ENCODE assay signal across 8 cellular contexts in the genomic region with DNA sequence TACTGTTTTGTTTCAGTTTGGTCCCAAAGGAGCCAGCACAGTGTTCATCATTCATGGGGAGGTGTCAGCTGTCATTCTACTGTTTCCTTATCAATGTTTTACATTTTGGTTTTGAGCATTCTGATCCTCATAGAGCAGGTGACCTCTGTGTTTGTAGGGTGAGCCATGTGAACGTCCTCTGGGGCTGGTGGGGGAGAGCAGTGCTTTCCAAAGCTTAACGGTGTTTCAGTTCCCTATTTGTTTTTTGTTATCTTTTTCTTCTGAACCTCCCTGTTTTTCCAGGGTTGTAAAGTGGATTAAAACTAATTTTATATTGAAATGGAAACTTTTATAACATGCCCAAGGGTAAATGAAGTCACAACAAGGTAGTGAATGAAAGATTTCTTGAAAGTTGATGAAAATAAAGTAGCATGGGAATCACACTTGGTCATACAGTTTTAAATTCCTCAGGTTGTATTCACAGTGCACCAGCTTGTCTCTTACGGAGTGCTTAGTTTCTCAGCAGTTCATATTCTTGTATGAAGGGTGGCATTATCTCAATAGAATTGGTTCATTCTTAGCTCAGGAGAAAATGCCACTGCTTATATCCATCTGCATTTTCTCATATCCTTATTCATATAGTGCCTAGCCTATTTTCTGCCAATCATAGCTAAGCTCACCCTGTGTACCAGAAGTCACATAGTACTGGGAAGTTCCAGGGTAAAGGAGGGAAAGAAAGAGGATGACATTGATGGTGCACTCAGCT. TPM values are rescaled to one million over a fixed set of nuclear protein-coding genes. Genes with fewer than 3 reads are reported as not detected.
DNase-seq lines count a peak whose midpoint lies in the region; ATAC-seq, FAIRE-seq and TF ChIP-seq lines count a peak whose summit lies in the region.

No MANE protein-coding gene starts in this region.

- intact Hi-C loops in kidney (cut with DNase I): no loop called here

- CTCF ChIA-PET in AG04450 (lab: Charles Lee): interaction anchor here (1.3 kb wide), 1 partner anchor 79 kb away, joined by 6 read pairs; no protein-coding TSS in a partner anchor

- DNase-seq in AG04450 (ENCODE audit: low read depth, low spot score) (no peak), GM20000 (ENCODE audit: low spot score) (peak; percentile 53), fibroblast of lung (ENCODE audit: low read depth in 2 of 2) (peak in 1 of 2 donors; percentile 48), H54 (ENCODE audit: insufficient read length, low spot score) (no peak), DMS153 (lab: John Stamatoyannopoulos, UW) (no peak), kidney (no peak), dedifferentiated amniotic fluid mesenchymal stem cell (ENCODE audit: extremely low spot score) (no peak)

- H3K4me3 ChIP-seq in AG04450 (ENCODE audit: low read depth, low read length): no peak overlapping the region
- H3K4me3 ChIP-seq in fibroblast of lung (replicated peaks in 1 of 4; ENCODE audit: control extremely low read depth in 1 of 4, insufficient read depth in 1 of 4, low read depth in 3 of 4, low read length in 4 of 4): no peak overlapping the region
- no peak overlapping the region for H3K4me3 ChIP-seq in kidney (ENCODE audit: low read length in 2 of 2)

- H3K4me2 ChIP-seq in fibroblast of lung (ENCODE audit: extremely low read depth, insufficient read depth, low read length): peak overlapping the region; percentile 72

- H3K4me1 ChIP-seq in fibroblast of lung (ENCODE audit: control insufficient read depth, extremely low read depth, insufficient read depth, low read length) (peaks cover 32% of the 10 kb centered on the region), kidney (ENCODE audit: control insufficient read depth in 1 of 2, insufficient read depth in 1 of 2, low read depth in 1 of 2, low read length in 2 of 2) (peaks cover 24 to 34% of the 10 kb centered on the region in 2 donors)

- H4K20me1 ChIP-seq in fibroblast of lung (ENCODE audit: control insufficient read depth, extremely low read depth, insufficient read depth, low read length): peaks cover 3% of the 10 kb centered on the region

- H3K9me3 ChIP-seq in AG04450 (ENCODE audit: control insufficient read depth, insufficient read depth, low read length) (no peaks in the 10 kb centered on the region), fibroblast of lung (ENCODE audit: control insufficient read depth, insufficient read depth, low read depth, low read length) (no peaks in the 10 kb centered on the region), kidney (ENCODE audit: control insufficient read depth in 1 of 2, low read length in 2 of 2) (no peaks in the 10 kb centered on the region)

- H3K36me3 ChIP-seq in fibroblast of lung (ENCODE audit: control insufficient read depth, insufficient read depth, low read length): no peaks in the 10 kb centered on the region
- H3K36me3 ChIP-seq in kidney (ENCODE audit: control insufficient read depth in 1 of 2, insufficient read depth in 2 of 2, low read length in 2 of 2): no peaks in the 10 kb centered on the region

- no peak overlapping the region for H2AFZ ChIP-seq in fibroblast of lung (ENCODE audit: low read length)

- peak overlapping the region; percentile 52 for H3K27ac ChIP-seq in AG04450 (ENCODE audit: low read depth, low read length)
- peak overlapping the region; percentile 27 for H3K27ac ChIP-seq in fibroblast of lung (ENCODE audit: insufficient read depth, low read length)
- no peak overlapping the region for H3K27ac ChIP-seq in kidney (ENCODE audit: low read depth in 2 of 2, low read length in 2 of 2)

- TF ChIP-seq POLR2A in H54 (IDR thresholded peaks at IDR 0.05; ENCODE audit: low read depth, low read length): no peak

- no peak overlapping the region for H3K9ac ChIP-seq in fibroblast of lung (ENCODE audit: insufficient read depth, low read length)
- H3K9ac ChIP-seq in kidney (ENCODE audit: low read length in 2 of 2): no peak overlapping the region

- TF ChIP-seq CTCF in AG04450 (IDR thresholded peaks at IDR 0.05; ENCODE audit: low read depth, low read length): no peak
- no peak for TF ChIP-seq CTCF in GM20000 (IDR thresholded peaks at IDR 0.05; ENCODE audit: extremely low read depth, missing control alignments)
- TF ChIP-seq CTCF in fibroblast of lung (conservative IDR thresholded peaks at IDR 0.05 in 1 of 2, IDR thresholded peaks at IDR 0.05 in 1 of 2; ENCODE audit: low read depth in 1 of 2, low read length in 2 of 2): no peak
- TF ChIP-seq CTCF in kidney (IDR thresholded peaks at IDR 0.05; ENCODE audit: borderline replicate concordance, extremely low read depth, insufficient read depth): no peak

- POLR2A ChIA-PET in AG04450 (lab: Yijun Ruan, JAX): interaction anchor here (0.7 kb wide), 1 partner anchor 16 kb away, joined by 4 read pairs; no protein-coding TSS in a partner anchor

- FAIRE-seq in H54 (lab: Jason Lieb, UNC) (no peak), kidney (lab: Jason Lieb, UNC) (no peak)

- peak; percentile 85 for ATAC-seq in HG03460 (IDR thresholded peaks at IDR 0.05; ENCODE audit: unreplicated experiment)

- H3K27me3 ChIP-seq in AG04450 (ENCODE audit: control insufficient read depth, insufficient read depth, low read length) (no peaks in the 10 kb centered on the region), fibroblast of lung (ENCODE audit: control insufficient read depth, insufficient read depth, low read length) (no peaks in the 10 kb centered on the region)

- H3K79me2 ChIP-seq in fibroblast of lung (ENCODE audit: control insufficient read depth, insufficient read depth, low read length): peaks cover 81% of the 10 kb centered on the region

RNA-seq across cellular contexts. Expression of gene MAP4K4, which starts 54.5 kb away (rescaled TPM):
- 152 and 158 TPM in 2 replicates for polyA plus RNA-seq in AG04450 (2011; rRNA removed)
- 227 and 248 TPM in 2 replicates for polyA minus RNA-seq in AG04450 (2011; rRNA and poly(A)+ RNA removed)
- 164 and 210 TPM in 2 replicates for total RNA-seq in fibroblast of lung
- polyA plus RNA-seq in fibroblast of lung: 113 and 170 TPM in 2 replicates
- polyA plus RNA-seq in fibroblast of lung (2012): 135 and 190 TPM in 2 replicates
- 104 and 141 TPM in 2 replicates for polyA minus RNA-seq in fibroblast of lung (ENCODE audit: low replicate concordance)
- 62.8 TPM for total RNA-seq in kidney
- 8.4 TPM for polyA plus RNA-seq in kidney (ENCODE audit: insufficient read depth, low read depth, low replicate concordance)

Comparison
In these comparisons a context has a peak if more than half of its experiments do, and no peak if none do; other contexts are left out.
1. H3K27ac ChIP-seq: peak in AG04450 (single experiment) and fibroblast of lung (single experiment); none in kidney (0 of 2).
2. RNA of gene MAP4K4, which starts 54.5 kb away (polyA plus RNA-seq): 152 to 158 TPM in AG04450 and 113 to 190 TPM in fibroblast of lung; 8.4 TPM in kidney (single experiment); every median in the first group is over 10 times any median in the second.